9 cellular contexts compared by ENCODE assay signal in the genomic region with DNA sequence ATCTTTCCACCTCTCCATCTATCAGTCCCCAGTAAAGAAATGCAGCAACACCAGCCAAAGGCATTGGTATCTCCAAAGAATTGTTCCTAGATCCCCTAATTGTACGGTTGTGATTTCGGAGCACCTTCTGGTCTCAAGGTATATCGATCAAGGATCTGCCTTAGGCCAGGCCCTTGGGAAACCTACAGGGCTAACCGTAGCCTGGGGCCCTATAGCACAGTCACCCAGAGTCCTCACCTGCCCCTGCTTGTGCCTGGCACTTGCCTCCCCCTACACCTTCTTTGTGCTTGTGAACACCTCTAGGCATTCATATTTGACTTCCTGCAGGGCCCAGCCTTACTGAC. TPM values are rescaled to one million over a fixed set of nuclear protein-coding genes. Genes with fewer than 3 reads are reported as not detected.
DNase-seq lines count a peak whose midpoint lies in the region; ATAC-seq and TF ChIP-seq lines count a peak whose summit lies in the region.
"Had no signal": no experiment of that assay in that cellular context is flagged by ENCODE, and none has a peak within 500 bp of the region (broad histone marks: within the 10 kb centered on the region; RNA-seq: fewer than 3 reads in every experiment).

No MANE protein-coding gene starts in this region.

- intact Hi-C loops in sciatic nerve (cut with DNase I) = no loop called here

- H3K36me3 ChIP-seq in DOHH2 (ENCODE audit: control insufficient read depth, low read length) = peaks cover 60% of the 10 kb centered on the region

- H3K9me3 Mint-ChIP-seq in T-cell = no peaks in the 10 kb centered on the region

- no peaks in the 10 kb centered on the region for H3K79me2 ChIP-seq in DOHH2 (ENCODE audit: control insufficient read depth, low read length)

- no peak overlapping the region for H3K27ac ChIP-seq in DOHH2 (ENCODE audit: low read depth, low read length)

- DNase-seq in T-cell = no peak
- no peak for DNase-seq in fibroblast of pulmonary artery (ENCODE audit: low read depth)
- no peak for DNase-seq in retinal pigment epithelial cell (ENCODE audit: low read depth)
- no peak for DNase-seq in SKM-1 (lab: John Stamatoyannopoulos, UW; ENCODE audit: unreplicated experiment)
- DNase-seq in sciatic nerve (ENCODE audit: low spot score) = no peak
- no peak for DNase-seq in omental fat pad (ENCODE audit: low spot score)
- DNase-seq in stimulated activated CD4-positive, alpha-beta T cell treated with anti-CD3 and anti-CD28 coated beads, Interleukin-4, amount 100 ng/mL, for 1 hour = no peak
- DNase-seq: activated CD4-positive, alpha-beta T cell treated with anti-CD3 and anti-CD28 coated beads, Interleukin-2, amount 50 U/mL, for 1 hour had no signal

- TF ChIP-seq CTCF in DOHH2 (IDR thresholded peaks at IDR 0.05; ENCODE audit: low read depth, low read length, poor library complexity, severe bottlenecking) = no peak
- no peak for TF ChIP-seq CTCF in fibroblast of pulmonary artery (IDR thresholded peaks at IDR 0.05; ENCODE audit: low read length, missing control alignments)
- no peak for TF ChIP-seq CTCF in retinal pigment epithelial cell (conservative IDR thresholded peaks at IDR 0.05; ENCODE audit: low read depth, low read length)
- no peak for TF ChIP-seq CTCF in omental fat pad (IDR thresholded peaks at IDR 0.05)

- CTCF ChIA-PET in T-cell (lab: Charles Lee) = interaction anchor here in 1 of 2 donors (1.4 to 1.6 kb wide), 2 partner anchors 16 to 22 kb away, joined by 3 to 6 read pairs; a partner anchor contains a TSS

- peaks cover 24% of the 10 kb centered on the region for H3F3A ChIP-seq in DOHH2 (ENCODE audit: control insufficient read depth, insufficient read depth)

- POLR2A ChIA-PET in T-cell (lab: Charles Lee) = interaction anchor here in 1 of 2 donors (1.3 kb wide), 1 partner anchor 68 kb away, joined by 5 read pairs; a partner anchor contains a TSS

- no peaks in the 10 kb centered on the region for H3K9me3 ChIP-seq in DOHH2 (ENCODE audit: control insufficient read depth, insufficient read depth, low read length)

- H3K36me3 Mint-ChIP-seq in T-cell = peaks cover 51% of the 10 kb centered on the region

- H3K4me2 ChIP-seq in DOHH2 (ENCODE audit: low read length) = peak overlapping the region; percentile 64

- no peaks in the 10 kb centered on the region for H3K27me3 ChIP-seq in DOHH2 (ENCODE audit: control insufficient read depth, low read length)

- H3K27me3 Mint-ChIP-seq in T-cell = peaks cover 0 to 3% of the 10 kb centered on the region in 2 donors

- H3K4me1 Mint-ChIP-seq in T-cell = peaks cover 46 to 72% (median 56%) of the 10 kb centered on the region in 3 donors

- H3K27ac Mint-ChIP-seq in T-cell = peak overlapping the region; percentile 78 to 85

- peaks cover 47% of the 10 kb centered on the region for H3K4me1 ChIP-seq in DOHH2 (ENCODE audit: control insufficient read depth, low read length)

- H3K4me3 ChIP-seq in DOHH2 (ENCODE audit: low read length) (peak overlapping the region; percentile 57), fibroblast of pulmonary artery (replicated peaks; ENCODE audit: low read depth, low read length) (peak overlapping the region; percentile 39), retinal pigment epithelial cell (ENCODE audit: low read length) (peak overlapping the region; percentile 53)

- H3K9me2 ChIP-seq in DOHH2 (replicated peaks; ENCODE audit: control insufficient read depth, low read length) = no peaks in the 10 kb centered on the region

- ATAC-seq in T-cell (replicated peaks in 1 of 4) = no peak
- ATAC-seq in sciatic nerve = no peak
- ATAC-seq in omental fat pad (ENCODE audit: low FRiP score) = no peak

- no peaks in the 10 kb centered on the region for H4K20me1 ChIP-seq in DOHH2 (ENCODE audit: control insufficient read depth, insufficient read depth, low read depth, low read length)

- peak overlapping the region in 2 of 3 donors; percentile 37 to 65 for H3K4me3 Mint-ChIP-seq in T-cell

RNA-seq across cellular contexts. Expression of a gene that starts 16.8 kb away (rescaled TPM):
- 1 to 10 TPM; 1.0 to 2.7 (median 1.7) TPM for total RNA-seq in T-cell
- total RNA-seq in sciatic nerve = 48.5 TPM
- 1 to 10 TPM in 2 of 4 donors, under 1 TPM in 1, not detected in 1; 0.79 to 3.0 (median 2.0) TPM for total RNA-seq in omental fat pad

RNA-seq across cellular contexts. Expression of a gene that starts 20.6 kb away (rescaled TPM):
- total RNA-seq in T-cell (100 to 1,000 TPM; 230 to 309 (median 269) TPM), sciatic nerve (54.5 TPM), omental fat pad (10 to 100 TPM; 13.0 to 31.7 (median 18.9) TPM)

RNA-seq across cellular contexts. Expression of a gene that starts 21.9 kb away (rescaled TPM):
- 10 to 100 TPM; 31.5 to 52.4 (median 37.8) TPM for total RNA-seq in T-cell
- 27.5 TPM for total RNA-seq in sciatic nerve
- total RNA-seq in omental fat pad = 10 to 100 TPM; 12.9 to 27.7 (median 19.8) TPM

RNA-seq across cellular contexts. Expression of a gene that starts 37.2 kb away (rescaled TPM):
- total RNA-seq in T-cell (10 to 100 TPM in 3 of 5 donors, 1 to 10 TPM in 2; 6.7 to 21.3 (median 17.2) TPM), sciatic nerve (14.4 TPM), omental fat pad (1 to 10 TPM; 4.7 to 9.9 (median 6.7) TPM)

RNA-seq across cellular contexts. Expression of a gene that starts 51.0 kb away (rescaled TPM):
- total RNA-seq in T-cell (10 to 100 TPM; 23.4 to 28.9 (median 25.0) TPM), sciatic nerve (23.0 TPM), omental fat pad (10 to 100 TPM; 10.9 to 78.4 (median 34.1) TPM)

Comparison
In these comparisons a context has a peak if more than half of its experiments do, and no peak if none do; other contexts are left out.
1. RNA of a gene that starts 16.8 kb away (total RNA-seq): 48.5 TPM in sciatic nerve (single experiment); 0.79 to 3.0 TPM in omental fat pad and 1.0 to 2.7 TPM in T-cell; every median in the first group is over 10 times any median in the second.
2. Peak in every context shown above with its lines, with median percentiles within 50 percentile points of each other: H3K4me3 ChIP-seq.